9 cellular contexts compared by ENCODE assay signal in the genomic region with DNA sequence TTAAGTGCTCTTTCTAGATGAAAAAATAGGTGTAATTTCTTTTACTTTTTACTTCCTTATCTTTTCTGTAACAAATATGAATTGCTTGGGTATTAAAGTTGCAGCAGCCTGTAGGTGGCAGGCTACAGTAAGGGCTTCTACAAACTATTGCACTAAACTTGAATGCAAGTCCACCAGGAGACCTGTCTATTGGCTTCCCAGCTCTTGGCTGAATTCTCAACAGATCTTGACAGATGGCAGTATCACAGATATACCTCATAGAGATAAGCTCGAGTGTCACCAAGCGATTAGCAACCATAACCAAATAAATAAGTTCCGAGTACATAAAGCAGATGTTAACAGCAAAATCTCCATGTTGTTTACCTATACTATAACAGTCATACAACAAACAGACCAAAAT. TPM values are rescaled to one million over a fixed set of nuclear protein-coding genes. Genes with fewer than 3 reads are reported as not detected.
DNase-seq lines count a peak whose midpoint lies in the region; ATAC-seq and TF ChIP-seq lines count a peak whose summit lies in the region.
"Had no signal": no experiment of that assay in that cellular context is flagged by ENCODE, and none has a peak within 500 bp of the region (broad histone marks: within the 10 kb centered on the region; RNA-seq: fewer than 3 reads in every experiment).

No MANE protein-coding gene starts in this region.

- H2BK5ac ChIP-seq in H9 (ENCODE audit: insufficient read length, low read length): no peak overlapping the region

- no peak overlapping the region for H3T11ph ChIP-seq in H9 (ENCODE audit: low read length)

- H3K4me1 Mint-ChIP-seq in H9 (peaks cover 0 to 8% of the 10 kb centered on the region in 2 experiments; a peak in 2 of 4 replicates), progenitor cell of endocrine pancreas (ENCODE audit: low read depth) (peaks cover 3% of the 10 kb centered on the region)

- no peak overlapping the region for H3K4me3 Mint-ChIP-seq in H9
- H3K4me3 Mint-ChIP-seq in progenitor cell of endocrine pancreas (ENCODE audit: low read depth): no peak overlapping the region

- H3K27me3 Mint-ChIP-seq in H9 (ENCODE audit: low read depth): no peaks in the 10 kb centered on the region
- no peaks in the 10 kb centered on the region for H3K27me3 Mint-ChIP-seq in progenitor cell of endocrine pancreas

- H3K4ac ChIP-seq in H9 (ENCODE audit: low read depth, low read length): no peak overlapping the region

- no peak overlapping the region for H2AFZ ChIP-seq in H9 (ENCODE audit: low read length)
- H2AFZ ChIP-seq in OCI-LY1 (ENCODE audit: low read length): no peak overlapping the region

- H3K36me3 Mint-ChIP-seq in H9 (ENCODE audit: insufficient read depth in 1 of 3, low read depth in 3 of 3): peaks cover 2 to 11% (median 4%) of the 10 kb centered on the region in 3 experiments; a peak in 6 of 7 replicates
- peaks cover 11% of the 10 kb centered on the region for H3K36me3 Mint-ChIP-seq in progenitor cell of endocrine pancreas (ENCODE audit: insufficient read depth)

- H3K4me1 ChIP-seq in H9 (ENCODE audit: insufficient read depth, low read length) (no peaks in the 10 kb centered on the region), OCI-LY1 (ENCODE audit: insufficient read depth, low read length, severe bottlenecking) (peaks cover 2% of the 10 kb centered on the region), gastroesophageal sphincter (peaks cover 0 to 50% (median 0%) of the 10 kb centered on the region in 3 donors)

- H4K5ac ChIP-seq in H9 (ENCODE audit: insufficient read length, low read depth, low read length): no peak overlapping the region

- no peak for TF ChIP-seq EP300 in gastroesophageal sphincter (IDR thresholded peaks at IDR 0.05)

- no peak overlapping the region for H3K14ac ChIP-seq in H9 (ENCODE audit: insufficient read depth, low read length)

- H3K4me3 ChIP-seq in OCI-LY1 (ENCODE audit: low read depth, low read length, poor library complexity, severe bottlenecking) (no peak overlapping the region), gastroesophageal sphincter (no peak overlapping the region)
- H3K4me3 ChIP-seq: SJSA1 had no signal

- DNase-seq in CMK (ENCODE audit: low read depth) (peak; percentile 9), H9 (peak; percentile 45), progenitor cell of endocrine pancreas (ENCODE audit: low spot score, unreplicated experiment) (no peak)
- peak; percentile 47 for DNase-seq in activated naive CD4-positive, alpha-beta T cell treated with Interleukin-2 at 50 U/mL for 16 hours

- no peak overlapping the region for H2BK12ac ChIP-seq in H9 (ENCODE audit: insufficient read length, low read depth, low read length)

- H4K91ac ChIP-seq in H9 (ENCODE audit: insufficient read length, low read depth, low read length): no peak overlapping the region

- no peak overlapping the region for H4K8ac ChIP-seq in H9 (replicated peaks; ENCODE audit: insufficient read length, low read depth, low read length)

- ATAC-seq in gastroesophageal sphincter: peak; percentile 60
- no peak for ATAC-seq in GM21529 (IDR thresholded peaks at IDR 0.05; ENCODE audit: unreplicated experiment)
- no peak for ATAC-seq in GM21825 (IDR thresholded peaks at IDR 0.05; ENCODE audit: unreplicated experiment)

- H2AK5ac ChIP-seq in H9 (ENCODE audit: insufficient read length, low read length): no peak overlapping the region

- no peaks in the 10 kb centered on the region for H3K9me2 ChIP-seq in OCI-LY1 (ENCODE audit: low read depth, low read length)

- no peak overlapping the region for H3K27ac ChIP-seq in H9 (ENCODE audit: insufficient read length, low read depth, low read length)
- no peak overlapping the region for H3K27ac ChIP-seq in OCI-LY1 (ENCODE audit: low read depth, low read length, poor library complexity, severe bottlenecking)
- no peak overlapping the region for H3K27ac ChIP-seq in gastroesophageal sphincter
- H3K27ac ChIP-seq: SJSA1 had no signal

- H2BK15ac ChIP-seq in H9 (ENCODE audit: low read depth, low read length): no peak overlapping the region

- no peak overlapping the region for H2BK20ac ChIP-seq in H9 (ENCODE audit: low read depth, low read length, poor library complexity, severe bottlenecking)

- WGBS in H9 (ENCODE audit: extremely low coverage, insufficient read length, low lambda C conversion rate): no CpG with 5 or more reads among the region's 3 CpGs
- 66 to 71% methylated on average over 3 of the region's 3 CpGs for WGBS in gastroesophageal sphincter (ENCODE audit: low coverage in 1 of 2), 2 donors

- no peaks in the 10 kb centered on the region for H3K9me3 ChIP-seq in H9 (ENCODE audit: control insufficient read depth, low read depth, low read length)
- no peaks in the 10 kb centered on the region for H3K9me3 ChIP-seq in OCI-LY1 (ENCODE audit: low read length)
- no peaks in the 10 kb centered on the region for H3K9me3 ChIP-seq in gastroesophageal sphincter
- H3K9me3 ChIP-seq: SJSA1 had no signal

- TF ChIP-seq CTCF in H9 (conservative IDR thresholded peaks at IDR 0.05) (peak; percentile 74), OCI-LY1 (IDR thresholded peaks at IDR 0.05; ENCODE audit: low read length) (peak; percentile 80), gastroesophageal sphincter (IDR thresholded peaks at IDR 0.05) (peak; percentile 39 to 69 (median 62)), progenitor cell of endocrine pancreas (IDR thresholded peaks at IDR 0.05; ENCODE audit: unreplicated experiment) (peak; percentile 51)

- H3K36me3 ChIP-seq in OCI-LY1 (ENCODE audit: insufficient read depth, low read length) (peaks cover 3% of the 10 kb centered on the region; the same call in 1 of the 2 replicates), gastroesophageal sphincter (peaks cover 0 to 32% of the 10 kb centered on the region in 2 donors)
- H3K36me3 ChIP-seq: SJSA1 had no signal

- H3K9me3 Mint-ChIP-seq in H9: no peaks in the 10 kb centered on the region
- no peaks in the 10 kb centered on the region for H3K9me3 Mint-ChIP-seq in progenitor cell of endocrine pancreas (ENCODE audit: low read depth)

- H4K20me1 ChIP-seq in H9 (ENCODE audit: control insufficient read depth, insufficient read depth, insufficient read length): no peaks in the 10 kb centered on the region
- no peaks in the 10 kb centered on the region for H4K20me1 ChIP-seq in OCI-LY1 (ENCODE audit: insufficient read depth, low read length)

- H3K4me2 ChIP-seq in H9 (ENCODE audit: insufficient read depth, insufficient read length, low read length): no peak overlapping the region
- H3K4me2 ChIP-seq in OCI-LY1 (ENCODE audit: low read length): no peak overlapping the region

- H3K23me2 ChIP-seq in H9 (ENCODE audit: insufficient read length, low read depth, low read length, poor library complexity, severe bottlenecking): no peaks in the 10 kb centered on the region

- no peak overlapping the region for H2BK120ac ChIP-seq in H9 (ENCODE audit: low read depth, low read length, poor library complexity, severe bottlenecking)

- no peak overlapping the region for H3K56ac ChIP-seq in H9 (ENCODE audit: insufficient read length, low read depth, low read length)

- no peaks in the 10 kb centered on the region for H3K79me1 ChIP-seq in H9 (ENCODE audit: insufficient read depth, low read depth, low read length, poor library complexity, severe bottlenecking)

- H3K9ac ChIP-seq in H9 (ENCODE audit: extremely low read depth, insufficient read length, low read length): no peak overlapping the region
- no peak overlapping the region for H3K9ac ChIP-seq in OCI-LY1 (ENCODE audit: low read length)

- no peak overlapping the region for H3K23ac ChIP-seq in H9 (ENCODE audit: insufficient read length, low read depth, low read length)

- H3K27ac Mint-ChIP-seq in H9 (no peak overlapping the region), progenitor cell of endocrine pancreas (no peak overlapping the region)

- H3K18ac ChIP-seq in H9 (ENCODE audit: insufficient read length, low read depth, low read length): no peak overlapping the region

- H3K27me3 ChIP-seq in H9 (ENCODE audit: insufficient read depth, low read length) (no peaks in the 10 kb centered on the region), OCI-LY1 (ENCODE audit: insufficient read depth, low read length) (no peaks in the 10 kb centered on the region), gastroesophageal sphincter (no peaks in the 10 kb centered on the region)
- H3K27me3 ChIP-seq: SJSA1 had no signal

- H3K79me2 ChIP-seq in H9 (ENCODE audit: insufficient read depth, low read length) (no peaks in the 10 kb centered on the region), OCI-LY1 (ENCODE audit: insufficient read depth, low read length) (no peaks in the 10 kb centered on the region)

- H3F3A ChIP-seq in OCI-LY1 (ENCODE audit: insufficient read depth, low read length): no peaks in the 10 kb centered on the region

- TF ChIP-seq POLR2A in gastroesophageal sphincter (IDR thresholded peaks at IDR 0.05): no peak

RNA-seq across cellular contexts. Expression of a gene that starts 5.9 kb away (rescaled TPM):
- total RNA-seq in H9 (2021) (13.0 and 13.1 TPM in 2 replicates), gastroesophageal sphincter (10 to 100 TPM; 29.4 to 51.2 (median 45.5) TPM), progenitor cell of endocrine pancreas (52.3 and 56.0 TPM in 2 replicates)

RNA-seq across cellular contexts. Expression of a gene that starts 50.9 kb away (rescaled TPM):
- not detected in 2 replicates for total RNA-seq in H9 (2021)
- not detected for total RNA-seq in gastroesophageal sphincter
- total RNA-seq in progenitor cell of endocrine pancreas: not detected in 2 replicates
- total RNA-seq: SJSA1 had no signal
